Comparison of ENCODE assay signal across 9 cellular contexts in genomic region chr21:28336299-28336698, GRCh38.
DNase-seq lines count a peak whose midpoint lies in the region; ATAC-seq, FAIRE-seq and TF ChIP-seq lines count a peak whose summit lies in the region.
"Had no signal": no experiment of that assay in that cellular context is flagged by ENCODE, and none has a peak within 500 bp of the region (broad histone marks: within the 10 kb centered on the region; RNA-seq: fewer than 3 reads in every experiment).

No MANE protein-coding gene starts in this region.

- H3K4me3 ChIP-seq in bronchial epithelial cell (ENCODE audit: low read depth, low read length) = no peak overlapping the region
- H3K4me3 ChIP-seq in liver (ENCODE audit: low read depth in 1 of 3, low read length in 3 of 3) = no peak overlapping the region

- no peak overlapping the region for H3K4me3 Mint-ChIP-seq in effector memory CD8-positive, alpha-beta T cell
- H3K4me3 Mint-ChIP-seq: activated naive CD4-positive, alpha-beta T cell treated with anti-CD3 and anti-CD28 coated beads, Interleukin-2, amount 50 U/mL, for 24 hours had no signal

- peak overlapping the region in 1 of 2 donors; percentile 54 for H3K9ac ChIP-seq in liver (ENCODE audit: low read depth in 1 of 2, low read length in 2 of 2)

- H3K4me1 ChIP-seq in liver (ENCODE audit: control insufficient read depth in 4 of 4, insufficient read depth in 4 of 4, low read length in 3 of 4) = peaks cover 2 to 17% (median 16%) of the 10 kb centered on the region in 4 donors

- ATAC-seq in HG03097 (IDR thresholded peaks at IDR 0.05; ENCODE audit: low FRiP score, unreplicated experiment) (no peak), GM19455 (IDR thresholded peaks at IDR 0.05; ENCODE audit: unreplicated experiment) (no peak), HG03354 (IDR thresholded peaks at IDR 0.05; ENCODE audit: poor library complexity, severe bottlenecking, unreplicated experiment) (no peak)
- ATAC-seq in effector memory CD8-positive, alpha-beta T cell (replicated peaks) = no peak

- DNase-seq in AG09319 (ENCODE audit: extremely low read depth, low read depth) (peak; percentile 92), MV-4-11 (lab: John Stamatoyannopoulos, UW) (peak; percentile 5), bronchial epithelial cell (ENCODE audit: low read depth) (peak; percentile 67)
- DNase-seq in effector memory CD8-positive, alpha-beta T cell = no peak

- H3K4me1 Mint-ChIP-seq in effector memory CD8-positive, alpha-beta T cell (ENCODE audit: low read depth in 2 of 2) = no peaks in the 10 kb centered on the region
- H3K4me1 Mint-ChIP-seq: activated naive CD4-positive, alpha-beta T cell treated with anti-CD3 and anti-CD28 coated beads, Interleukin-2, amount 50 U/mL, for 24 hours had no signal

- 4% methylated on average over 3 of the region's 3 CpGs for WGBS in liver

- no peak overlapping the region for H3K27ac ChIP-seq in liver (ENCODE audit: low read depth in 1 of 2, low read length in 2 of 2)

- FAIRE-seq in bronchial epithelial cell (lab: Jason Lieb, UNC) = no peak

- no peaks in the 10 kb centered on the region for H3K9me3 ChIP-seq in liver (ENCODE audit: control insufficient read depth in 4 of 4, low read length in 3 of 4)

- no peaks in the 10 kb centered on the region for H3K36me3 Mint-ChIP-seq in effector memory CD8-positive, alpha-beta T cell (ENCODE audit: insufficient read depth)
- H3K36me3 Mint-ChIP-seq: activated naive CD4-positive, alpha-beta T cell treated with anti-CD3 and anti-CD28 coated beads, Interleukin-2, amount 50 U/mL, for 24 hours had no signal

- H3K27me3 Mint-ChIP-seq in effector memory CD8-positive, alpha-beta T cell = no peaks in the 10 kb centered on the region

- H3K27ac Mint-ChIP-seq in effector memory CD8-positive, alpha-beta T cell = no peak overlapping the region
- H3K27ac Mint-ChIP-seq: activated naive CD4-positive, alpha-beta T cell treated with anti-CD3 and anti-CD28 coated beads, Interleukin-2, amount 50 U/mL, for 24 hours had no signal

- peak; percentile 91 to 95 for TF ChIP-seq RAD21 in liver (IDR thresholded peaks at IDR 0.05)

- H3K9me3 Mint-ChIP-seq in effector memory CD8-positive, alpha-beta T cell = no peaks in the 10 kb centered on the region
- H3K9me3 Mint-ChIP-seq: activated naive CD4-positive, alpha-beta T cell treated with anti-CD3 and anti-CD28 coated beads, Interleukin-2, amount 50 U/mL, for 24 hours had no signal

- no peaks in the 10 kb centered on the region for H3K27me3 ChIP-seq in bronchial epithelial cell (ENCODE audit: control insufficient read depth, insufficient read depth, low read length)
- H3K27me3 ChIP-seq in liver (ENCODE audit: control insufficient read depth in 4 of 4, insufficient read depth in 4 of 4, low read length in 3 of 4) = no peaks in the 10 kb centered on the region

- no peaks in the 10 kb centered on the region for H3K36me3 ChIP-seq in bronchial epithelial cell (ENCODE audit: control insufficient read depth, insufficient read depth, low read length)
- H3K36me3 ChIP-seq in liver (ENCODE audit: control insufficient read depth in 4 of 4, insufficient read depth in 3 of 4, low read depth in 1 of 4, low read length in 3 of 4) = no peaks in the 10 kb centered on the region

- TF ChIP-seq CTCF in AG09319 (IDR thresholded peaks at IDR 0.05; ENCODE audit: low read depth, low read length) (peak; percentile 53), bronchial epithelial cell (IDR thresholded peaks at IDR 0.05; ENCODE audit: insufficient read depth, low read length, severe bottlenecking) (peak; percentile 36), liver (IDR thresholded peaks at IDR 0.05; ENCODE audit: low read depth, low read length, missing input control) (peak; percentile 60)

TF ChIP-seq in liver, 16 proteins besides CTCF, POLR2A, EP300 and RAD21:
- TF ChIP-seq FOXA2 (IDR thresholded peaks at IDR 0.05) = no peak
- TF ChIP-seq MAX (IDR thresholded peaks at IDR 0.05) = no peak
- peak; percentile 19 to 54 for TF ChIP-seq HNF4A (conservative IDR thresholded peaks at IDR 0.05)
- no peak for TF ChIP-seq FOXA1 (IDR thresholded peaks at IDR 0.05)
- no peak for TF ChIP-seq NR2F2 (IDR thresholded peaks at IDR 0.05)
- TF ChIP-seq RXRA (IDR thresholded peaks at IDR 0.05) = peak; percentile 9 to 27
- TF ChIP-seq GABPA (IDR thresholded peaks at IDR 0.05 in 1 of 2, conservative IDR thresholded peaks at IDR 0.05 in 1 of 2) = no peak
- TF ChIP-seq SP1 (IDR thresholded peaks at IDR 0.05) = peak; percentile 38
- no peak for TF ChIP-seq ATF3 (IDR thresholded peaks at IDR 0.05)
- no peak for TF ChIP-seq REST (IDR thresholded peaks at IDR 0.05)
- TF ChIP-seq EGR1 (IDR thresholded peaks at IDR 0.05; ENCODE audit: low read depth in 2 of 2) = no peak
- TF ChIP-seq JUND (IDR thresholded peaks at IDR 0.05) = peak in 1 of 2 donors; percentile 21
- no peak for TF ChIP-seq ZBTB33 (IDR thresholded peaks at IDR 0.05)
- no peak for TF ChIP-seq YY1 (IDR thresholded peaks at IDR 0.05)
- no peak for TF ChIP-seq TAF1 (conservative IDR thresholded peaks at IDR 0.05)
- TF ChIP-seq HNF4G (IDR thresholded peaks at IDR 0.05) = no peak

Comparison
In these comparisons a context has a peak if more than half of its experiments do, and no peak if none do; other contexts are left out.
1. DNase-seq: peak in AG09319 (single experiment), MV-4-11 (single experiment) and bronchial epithelial cell (single experiment); none in effector memory CD8-positive, alpha-beta T cell (0 of 3).
2. Peak in every context shown above with its lines, with median percentiles within 50 percentile points of each other: CTCF ChIP-seq.